In the genomic region with DNA sequence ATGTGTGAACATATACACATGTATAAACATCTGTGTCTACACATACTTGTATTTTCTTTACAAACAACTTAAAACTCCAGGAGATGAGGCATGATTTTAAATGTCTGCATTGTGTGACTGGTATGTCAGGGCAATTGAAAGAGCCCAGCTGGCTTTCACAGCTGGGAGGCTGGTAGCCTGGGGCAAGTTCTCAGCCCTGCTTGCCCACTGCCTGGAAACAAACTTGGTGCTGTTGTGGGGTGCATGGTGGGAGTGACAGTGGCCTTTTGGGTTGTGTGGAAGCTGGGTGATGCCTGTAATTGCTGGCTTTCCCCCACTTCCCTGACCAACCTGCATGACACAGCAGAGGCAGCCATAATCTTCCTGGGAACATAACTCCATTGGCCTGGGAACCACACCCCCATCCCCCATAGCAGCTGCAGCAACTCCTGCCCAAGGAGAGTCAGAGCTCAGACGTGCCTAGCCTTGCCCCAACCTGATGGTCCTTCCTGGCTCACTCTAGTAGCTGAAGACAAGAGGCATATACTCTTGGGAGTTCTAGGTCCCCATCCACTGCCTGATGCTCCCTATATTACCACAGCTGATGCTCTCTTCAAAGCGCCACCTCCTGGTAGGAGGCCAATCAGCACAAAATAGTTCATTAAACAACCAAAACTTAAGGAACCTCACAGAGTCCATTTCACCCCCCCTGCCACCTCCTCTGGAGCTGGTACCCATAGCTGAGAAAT, we compare ENCODE assay signal across 1 cellular context.
TF ChIP-seq lines count a peak whose summit lies in the region.

No MANE protein-coding gene starts in this region.

TF ChIP-seq in Ishikawa, 13 proteins besides CTCF, POLR2A, EP300 and RAD21 (continued from another document):
- TF ChIP-seq CEBPB (IDR thresholded peaks at IDR 0.05) (no peak), TAF1 (IDR thresholded peaks at IDR 0.05; ENCODE audit: low read depth) (no peak), CREB1 (IDR thresholded peaks at IDR 0.05; ENCODE audit: low read depth) (no peak), YY1 (IDR thresholded peaks at IDR 0.05; ENCODE audit: low read depth) (no peak), TEAD4 (IDR thresholded peaks at IDR 0.05) (no peak), ZBTB7A (IDR thresholded peaks at IDR 0.05; ENCODE audit: low read depth) (no peak), TCF12 (IDR thresholded peaks at IDR 0.05; ENCODE audit: low read depth) (no peak), NFIC (IDR thresholded peaks at IDR 0.05) (no peak)
- TF ChIP-seq, protein P1, sequence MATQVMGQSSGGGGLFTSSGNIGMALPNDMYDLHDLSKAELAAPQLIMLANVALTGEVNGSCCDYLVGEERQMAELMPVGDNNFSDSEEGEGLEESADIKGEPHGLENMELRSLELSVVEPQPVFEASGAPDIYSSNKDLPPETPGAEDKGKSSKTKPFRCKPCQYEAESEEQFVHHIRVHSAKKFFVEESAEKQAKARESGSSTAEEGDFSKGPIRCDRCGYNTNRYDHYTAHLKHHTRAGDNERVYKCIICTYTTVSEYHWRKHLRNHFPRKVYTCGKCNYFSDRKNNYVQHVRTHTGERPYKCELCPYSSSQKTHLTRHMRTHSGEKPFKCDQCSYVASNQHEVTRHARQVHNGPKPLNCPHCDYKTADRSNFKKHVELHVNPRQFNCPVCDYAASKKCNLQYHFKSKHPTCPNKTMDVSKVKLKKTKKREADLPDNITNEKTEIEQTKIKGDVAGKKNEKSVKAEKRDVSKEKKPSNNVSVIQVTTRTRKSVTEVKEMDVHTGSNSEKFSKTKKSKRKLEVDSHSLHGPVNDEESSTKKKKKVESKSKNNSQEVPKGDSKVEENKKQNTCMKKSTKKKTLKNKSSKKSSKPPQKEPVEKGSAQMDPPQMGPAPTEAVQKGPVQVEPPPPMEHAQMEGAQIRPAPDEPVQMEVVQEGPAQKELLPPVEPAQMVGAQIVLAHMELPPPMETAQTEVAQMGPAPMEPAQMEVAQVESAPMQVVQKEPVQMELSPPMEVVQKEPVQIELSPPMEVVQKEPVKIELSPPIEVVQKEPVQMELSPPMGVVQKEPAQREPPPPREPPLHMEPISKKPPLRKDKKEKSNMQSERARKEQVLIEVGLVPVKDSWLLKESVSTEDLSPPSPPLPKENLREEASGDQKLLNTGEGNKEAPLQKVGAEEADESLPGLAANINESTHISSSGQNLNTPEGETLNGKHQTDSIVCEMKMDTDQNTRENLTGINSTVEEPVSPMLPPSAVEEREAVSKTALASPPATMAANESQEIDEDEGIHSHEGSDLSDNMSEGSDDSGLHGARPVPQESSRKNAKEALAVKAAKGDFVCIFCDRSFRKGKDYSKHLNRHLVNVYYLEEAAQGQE (IDR thresholded peaks at IDR 0.05; ENCODE audit: low read depth), result no peak
- TF ChIP-seq, protein P2, sequence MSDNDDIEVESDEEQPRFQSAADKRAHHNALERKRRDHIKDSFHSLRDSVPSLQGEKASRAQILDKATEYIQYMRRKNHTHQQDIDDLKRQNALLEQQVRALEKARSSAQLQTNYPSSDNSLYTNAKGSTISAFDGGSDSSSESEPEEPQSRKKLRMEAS (IDR thresholded peaks at IDR 0.05), result no peak
